2 cellular contexts compared by ENCODE assay signal in genomic region chr9:21510806-21511205, GRCh38.
TF ChIP-seq lines count a peak whose summit lies in the region.

No MANE protein-coding gene starts in this region.

TF ChIP-seq in A549, 52 proteins besides CTCF, POLR2A, EP300 and RAD21:
- no peak for TF ChIP-seq MAZ (IDR thresholded peaks at IDR 0.05; ENCODE audit: borderline replicate concordance, low read depth, low read length)
- no peak for TF ChIP-seq TFCP2L1 (CRISPR knock-in tag; IDR thresholded peaks at IDR 0.05)
- TF ChIP-seq EHF (CRISPR knock-in tag; IDR thresholded peaks at IDR 0.05), result no peak
- no peak for TF ChIP-seq ZFP36 (IDR thresholded peaks at IDR 0.05; ENCODE audit: borderline replicate concordance, partially characterized antibody)
- 0 out of 5 replicates have a peak, but pooled peaks of 1 of the 2 experiments have one; percentile 13 for TF ChIP-seq JUN (IDR thresholded peaks at IDR 0.05)
- peak; percentile 41; the same call in 1 of the 2 replicates for TF ChIP-seq HOXA7 (CRISPR knock-in tag; IDR thresholded peaks at IDR 0.05)

TF ChIP-seq in HCT116, 20 proteins besides CTCF, POLR2A, EP300 and RAD21:
- peak; percentile 16; the same call in 1 of the 2 replicates for TF ChIP-seq POLR2AphosphoS5 (IDR thresholded peaks at IDR 0.05; ENCODE audit: low read depth, low read length)
- no peak for TF ChIP-seq EZH2 (IDR thresholded peaks at IDR 0.05)
